Comparison of ENCODE assay signal across 16 cellular contexts in the genomic region with DNA sequence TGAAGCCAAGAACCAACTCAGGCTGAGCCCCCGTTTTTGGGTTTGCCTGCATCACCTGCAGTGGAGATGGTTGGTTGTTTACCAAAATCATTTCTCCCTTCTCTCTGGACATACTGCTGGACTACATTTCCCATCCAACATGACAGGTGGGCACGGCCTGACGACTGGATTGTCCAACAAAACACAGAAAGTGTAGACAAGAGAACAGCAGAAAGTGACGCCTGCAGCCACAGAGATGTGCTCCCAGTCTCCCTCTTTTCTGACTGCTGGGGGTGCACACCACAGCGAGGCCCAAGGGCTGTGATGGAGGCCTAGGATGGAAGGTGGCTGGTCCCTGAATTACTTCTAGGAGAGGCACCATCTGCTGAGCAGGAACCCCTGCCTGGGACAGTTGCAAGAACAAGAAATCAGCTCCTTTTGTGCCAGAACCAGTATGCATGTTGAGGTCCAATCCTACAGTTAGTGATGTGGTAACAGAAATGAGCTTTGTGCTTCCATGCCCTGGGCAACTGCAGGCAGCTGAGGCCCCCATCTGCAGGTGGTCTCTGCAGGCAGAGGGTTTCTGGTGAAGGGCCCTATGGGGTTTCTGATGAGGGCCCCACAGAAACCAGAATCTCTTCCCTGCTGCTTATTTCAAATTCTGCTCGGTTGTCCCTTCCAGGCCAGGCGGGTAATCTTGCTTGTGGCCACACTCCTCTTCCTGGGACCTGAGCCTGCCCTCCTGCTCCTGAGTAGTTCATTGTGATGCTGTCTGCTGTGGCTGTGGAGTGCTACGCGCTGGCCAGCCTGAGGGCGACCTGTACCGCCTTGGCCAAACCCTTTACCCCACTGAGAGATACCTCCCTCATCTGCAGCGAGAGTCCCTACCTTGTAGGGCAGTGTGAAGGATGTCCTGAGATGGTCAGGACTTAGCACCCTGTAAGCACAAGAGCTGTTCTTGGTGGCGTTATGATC.
A peak's percentile ranks its signal among the peaks of the same experiment; 100 is the strongest.
DNase-seq lines count a peak whose midpoint lies in the region; ATAC-seq and TF ChIP-seq lines count a peak whose summit lies in the region.
"Had no signal": no experiment of that assay in that cellular context is flagged by ENCODE, and none has a peak within 500 bp of the region (broad histone marks: within the 10 kb centered on the region; RNA-seq: fewer than 3 reads in every experiment).

No MANE protein-coding gene starts in this region.

- H3K4me3 Mint-ChIP-seq in osteocyte (ENCODE audit: unreplicated experiment) = no peak overlapping the region
- H3K4me3 Mint-ChIP-seq in activated T-helper 2 cell treated with anti-CD3 and anti-CD28 coated beads, Interferon-gamma antibody, Interleukin-2, Interleukin-4, amounts not matched to agents 10 μg/mL and 5 μg/mL and 100 μg/mL, durations not matched to agents 14 hours and 24 hours and 36 hours (ENCODE audit: low read depth) = no peak overlapping the region
- H3K4me3 Mint-ChIP-seq: CD8-positive, alpha-beta memory T cell had no signal

- H3K4me1 ChIP-seq in right atrium auricular region (peaks cover 0 to 12% of the 10 kb centered on the region in 2 donors), left ventricle myocardium inferior (peaks cover 20% of the 10 kb centered on the region), lung (ENCODE audit: control insufficient read depth in 2 of 2, insufficient read depth in 2 of 2, low read length in 2 of 2) (peaks cover 9 to 17% of the 10 kb centered on the region in 2 donors)

- no peaks in the 10 kb centered on the region for H3K27me3 ChIP-seq in right atrium auricular region
- H3K27me3 ChIP-seq in left ventricle myocardium inferior (ENCODE audit: low read depth) = peaks cover 6% of the 10 kb centered on the region
- H3K27me3 ChIP-seq in lung (ENCODE audit: control insufficient read depth, insufficient read depth) = no peaks in the 10 kb centered on the region

- no peaks in the 10 kb centered on the region for H3K9me3 Mint-ChIP-seq in osteocyte (ENCODE audit: unreplicated experiment)
- no peaks in the 10 kb centered on the region for H3K9me3 Mint-ChIP-seq in activated T-helper 2 cell treated with anti-CD3 and anti-CD28 coated beads, Interferon-gamma antibody, Interleukin-2, Interleukin-4, amounts not matched to agents 10 μg/mL and 5 μg/mL and 100 μg/mL, durations not matched to agents 14 hours and 24 hours and 36 hours
- H3K9me3 Mint-ChIP-seq: CD8-positive, alpha-beta memory T cell had no signal

- H3K4me3 ChIP-seq in right atrium auricular region (no peak overlapping the region), left ventricle myocardium inferior (no peak overlapping the region), lung (no peak overlapping the region)
- H3K4me3 ChIP-seq: PC-9 had no signal

- WGBS in lung, 2 donors = 90 to 93% methylated on average over 13 of the region's 13 CpGs

- no peak for TF ChIP-seq CTCF in right atrium auricular region (IDR thresholded peaks at IDR 0.05)
- no peak for TF ChIP-seq CTCF in left ventricle myocardium inferior (IDR thresholded peaks at IDR 0.05; ENCODE audit: borderline replicate concordance)
- TF ChIP-seq CTCF in lung (IDR thresholded peaks at IDR 0.05; ENCODE audit: control extremely low read depth, extremely low read depth) = no peak
- TF ChIP-seq CTCF in osteocyte (IDR thresholded peaks at IDR 0.05) = no peak

- no peaks in the 10 kb centered on the region for H3K36me3 ChIP-seq in right atrium auricular region
- no peaks in the 10 kb centered on the region for H3K36me3 ChIP-seq in left ventricle myocardium inferior
- H3K36me3 ChIP-seq in lung (ENCODE audit: control insufficient read depth in 2 of 2, insufficient read depth in 2 of 2, low read length in 2 of 2) = no peaks in the 10 kb centered on the region

- intact Hi-C loops in left ventricle myocardium inferior (cut with micrococcal nuclease) = no loop called here
- intact Hi-C loops in activated T-helper 2 cell treated with anti-CD3 and anti-CD28 coated beads, Interferon-gamma antibody, Interleukin-2, Interleukin-4, amounts not matched to agents 10 μg/mL and 5 μg/mL and 100 μg/mL, durations not matched to agents 14 hours and 24 hours and 36 hours (cut with micrococcal nuclease) = no loop called here

- no peaks in the 10 kb centered on the region for H3K9me3 ChIP-seq in right atrium auricular region
- H3K9me3 ChIP-seq in left ventricle myocardium inferior (replicated peaks) = no peaks in the 10 kb centered on the region
- no peaks in the 10 kb centered on the region for H3K9me3 ChIP-seq in lung (ENCODE audit: control insufficient read depth in 2 of 2, insufficient read depth in 1 of 2, low read length in 1 of 2)

- no peaks in the 10 kb centered on the region for H3K27me3 Mint-ChIP-seq in osteocyte (ENCODE audit: unreplicated experiment)
- H3K27me3 Mint-ChIP-seq in activated T-helper 2 cell treated with anti-CD3 and anti-CD28 coated beads, Interferon-gamma antibody, Interleukin-2, Interleukin-4, amounts not matched to agents 10 μg/mL and 5 μg/mL and 100 μg/mL, durations not matched to agents 14 hours and 24 hours and 36 hours (ENCODE audit: low read depth) = no peaks in the 10 kb centered on the region

- ATAC-seq in lung (ENCODE audit: insufficient read depth, low FRiP score) (no peak), HG03095 (IDR thresholded peaks at IDR 0.05; ENCODE audit: unreplicated experiment) (no peak), GM18520 (IDR thresholded peaks at IDR 0.05; ENCODE audit: unreplicated experiment) (no peak)

- H3K36me3 Mint-ChIP-seq in osteocyte (ENCODE audit: unreplicated experiment) = no peaks in the 10 kb centered on the region
- H3K36me3 Mint-ChIP-seq in activated T-helper 2 cell treated with anti-CD3 and anti-CD28 coated beads, Interferon-gamma antibody, Interleukin-2, Interleukin-4, amounts not matched to agents 10 μg/mL and 5 μg/mL and 100 μg/mL, durations not matched to agents 14 hours and 24 hours and 36 hours (ENCODE audit: low read depth) = no peaks in the 10 kb centered on the region

- DNase-seq in right atrium auricular region (ENCODE audit: low spot score) (peak; percentile 49), left ventricle myocardium inferior (no peak), lung (ENCODE audit: low spot score) (peak; percentile 26), osteocyte (ENCODE audit: extremely low spot score, unreplicated experiment) (peak; percentile 75)
- no peak for DNase-seq in activated T-helper 2 cell treated with anti-CD3 and anti-CD28 coated beads, Interferon-gamma antibody, Interleukin-2, Interleukin-4, amounts not matched to agents 10 μg/mL and 5 μg/mL and 100 μg/mL, durations not matched to agents 14 hours and 24 hours and 36 hours (ENCODE audit: low spot score)
- DNase-seq: CD8-positive, alpha-beta memory T cell; DMS53; NCI-H1417 treated with DMSO at 0.1 percent for 48 hours; NCI-H187 treated with DMSO at 0.1 percent for 48 hours; NCI-H226; NCI-H524 treated with DMSO at 0.1 percent for 48 hours; PC-9; SIG-M5 had no signal

- H3K4me1 Mint-ChIP-seq in osteocyte (ENCODE audit: unreplicated experiment) = peaks cover 8% of the 10 kb centered on the region
- no peaks in the 10 kb centered on the region for H3K4me1 Mint-ChIP-seq in activated T-helper 2 cell treated with anti-CD3 and anti-CD28 coated beads, Interferon-gamma antibody, Interleukin-2, Interleukin-4, amounts not matched to agents 10 μg/mL and 5 μg/mL and 100 μg/mL, durations not matched to agents 14 hours and 24 hours and 36 hours (ENCODE audit: low read depth)
- H3K4me1 Mint-ChIP-seq: CD8-positive, alpha-beta memory T cell had no signal

- H3K27ac ChIP-seq in right atrium auricular region (no peak overlapping the region), left ventricle myocardium inferior (replicated peaks) (no peak overlapping the region), lung (ENCODE audit: low read depth in 1 of 2, low read length in 1 of 2) (no peak overlapping the region)
- H3K27ac ChIP-seq: PC-9, RWPE1 had no signal

- no peak overlapping the region for H3K27ac Mint-ChIP-seq in osteocyte (ENCODE audit: unreplicated experiment)
- H3K27ac Mint-ChIP-seq in activated T-helper 2 cell treated with anti-CD3 and anti-CD28 coated beads, Interferon-gamma antibody, Interleukin-2, Interleukin-4, amounts not matched to agents 10 μg/mL and 5 μg/mL and 100 μg/mL, durations not matched to agents 14 hours and 24 hours and 36 hours = no peak overlapping the region
- H3K27ac Mint-ChIP-seq: CD8-positive, alpha-beta memory T cell had no signal

Comparison
In these comparisons a context has a peak if more than half of its experiments do, and no peak if none do; other contexts are left out.
1. DNase-seq: peak in right atrium auricular region (single experiment), lung (single experiment) and osteocyte (single experiment); none in left ventricle myocardium inferior (single experiment) and activated T-helper 2 cell treated with anti-CD3 and anti-CD28 coated beads, Interferon-gamma antibody, Interleukin-2, Interleukin-4, amounts not matched to agents 10 μg/mL and 5 μg/mL and 100 μg/mL, durations not matched to agents 14 hours and 24 hours and 36 hours (single experiment).